1 cellular context compared by ENCODE assay signal in genomic region chr5:73565166-73565968, GRCh38.
TF ChIP-seq lines count a peak whose summit lies in the region.

Gene ANKRA2 (minus strand): TSS chr5:73565639. CDS start chr5:73562881, 2,758 bp downstream.
Gene UTP15 (plus strand): TSS chr5:73565743. CDS start chr5:73567345, 1,602 bp downstream.

TF ChIP-seq in K562, 482 proteins besides CTCF, POLR2A, EP300 and RAD21 (continued from another document and continues in another):
- TF ChIP-seq ZNF609 (CRISPR knock-in tag; IDR thresholded peaks at IDR 0.05; ENCODE audit: borderline replicate concordance) = no peak
- no peak for TF ChIP-seq TCFL5 (CRISPR knock-in tag; conservative IDR thresholded peaks at IDR 0.05)
- TF ChIP-seq NFYB (IDR thresholded peaks at IDR 0.05; ENCODE audit: extremely low read depth, insufficient read length) = no peak
- no peak for TF ChIP-seq ZNF695 (CRISPR knock-in tag; IDR thresholded peaks at IDR 0.05)
- no peak for TF ChIP-seq FOXO4 (CRISPR knock-in tag; IDR thresholded peaks at IDR 0.05)
- TF ChIP-seq ZNF174 (CRISPR knock-in tag; IDR thresholded peaks at IDR 0.05) = no peak
- TF ChIP-seq RBM17 (IDR thresholded peaks at IDR 0.05; ENCODE audit: borderline replicate concordance, low read depth, low read length) = no peak
- TF ChIP-seq CCAR2 (IDR thresholded peaks at IDR 0.05; ENCODE audit: low read depth, low read length) = no peak
- TF ChIP-seq CHD2 (IDR thresholded peaks at IDR 0.05; ENCODE audit: low read depth, low read length) = peak; percentile 49
- no peak for TF ChIP-seq ARID3B (CRISPR knock-in tag; IDR thresholded peaks at IDR 0.05; ENCODE audit: borderline replicate concordance)
- TF ChIP-seq ZNF586 (CRISPR knock-in tag; conservative IDR thresholded peaks at IDR 0.05) = no peak
- peak; percentile 36 to 49; a peak in 1 of 4 replicates for TF ChIP-seq MLLT1 (IDR thresholded peaks at IDR 0.05)
- no peak for TF ChIP-seq ZNF77 (CRISPR knock-in tag; IDR thresholded peaks at IDR 0.05)
- peak in 1 of 3 experiments; percentile 30 for TF ChIP-seq YY1 (IDR thresholded peaks at IDR 0.05; ENCODE audit: borderline replicate concordance in 1 of 3, control insufficient read depth in 1 of 3, extremely low read depth in 1 of 3, insufficient read depth in 3 of 3, insufficient read length in 1 of 3, insufficient replicate concordance in 2 of 3, low read depth in 1 of 3, low read length in 2 of 3)
- TF ChIP-seq ZNF717 (CRISPR knock-in tag; IDR thresholded peaks at IDR 0.05) = no peak
- no peak for TF ChIP-seq SFPQ (IDR thresholded peaks at IDR 0.05; ENCODE audit: low read depth, low read length)
- no peak for TF ChIP-seq NFXL1 (CRISPR knock-in tag; IDR thresholded peaks at IDR 0.05)
- TF ChIP-seq RHOXF2B (CRISPR knock-in tag; conservative IDR thresholded peaks at IDR 0.05) = no peak
- no peak for TF ChIP-seq HDAC6 (IDR thresholded peaks at IDR 0.05; ENCODE audit: low read depth, low read length)
- no peak for TF ChIP-seq SNAPC5 (CRISPR knock-in tag; IDR thresholded peaks at IDR 0.05)
- TF ChIP-seq VEZF1 (CRISPR knock-in tag; IDR thresholded peaks at IDR 0.05) = no peak; the same call in none of the 2 replicates
- TF ChIP-seq PRPF4 (IDR thresholded peaks at IDR 0.05; ENCODE audit: insufficient read depth, low read depth, low read length, poor library complexity, severe bottlenecking) = no peak
- no peak for TF ChIP-seq GATAD2A (IDR thresholded peaks at IDR 0.05)
- TF ChIP-seq ZNF518B (CRISPR knock-in tag; IDR thresholded peaks at IDR 0.05) = no peak
- TF ChIP-seq ERF (CRISPR knock-in tag; IDR thresholded peaks at IDR 0.05) = no peak
- no peak for TF ChIP-seq ELF2 (CRISPR knock-in tag; IDR thresholded peaks at IDR 0.05)
- no peak for TF ChIP-seq U2AF1 (optimal IDR thresholded peaks at IDR 0.05; ENCODE audit: low read depth, low read length)
- no peak for TF ChIP-seq RREB1 (CRISPR knock-in tag; IDR thresholded peaks at IDR 0.05)
- no peak for TF ChIP-seq ILK (tag; IDR thresholded peaks at IDR 0.05; ENCODE audit: borderline replicate concordance, low read depth)
- TF ChIP-seq ZFPM2 (CRISPR knock-in tag; IDR thresholded peaks at IDR 0.05) = no peak
